ENCODE assay signal across 1 cellular context in genomic region chr10:45502458-45502857, GRCh38.
TF ChIP-seq lines count a peak whose summit lies in the region.

No MANE protein-coding gene starts in this region.

TF ChIP-seq in A549, 52 proteins besides CTCF, POLR2A, EP300 and RAD21 (continued from another document):
- no peak for TF ChIP-seq REST (IDR thresholded peaks at IDR 0.05)
- TF ChIP-seq, protein P1, sequence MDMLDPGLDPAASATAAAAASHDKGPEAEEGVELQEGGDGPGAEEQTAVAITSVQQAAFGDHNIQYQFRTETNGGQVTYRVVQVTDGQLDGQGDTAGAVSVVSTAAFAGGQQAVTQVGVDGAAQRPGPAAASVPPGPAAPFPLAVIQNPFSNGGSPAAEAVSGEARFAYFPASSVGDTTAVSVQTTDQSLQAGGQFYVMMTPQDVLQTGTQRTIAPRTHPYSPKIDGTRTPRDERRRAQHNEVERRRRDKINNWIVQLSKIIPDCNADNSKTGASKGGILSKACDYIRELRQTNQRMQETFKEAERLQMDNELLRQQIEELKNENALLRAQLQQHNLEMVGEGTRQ (IDR thresholded peaks at IDR 0.05): no peak
- TF ChIP-seq FOSB (CRISPR knock-in tag; IDR thresholded peaks at IDR 0.05): no peak
